Comparison of ENCODE assay signal across 3 cellular contexts in the genomic region with DNA sequence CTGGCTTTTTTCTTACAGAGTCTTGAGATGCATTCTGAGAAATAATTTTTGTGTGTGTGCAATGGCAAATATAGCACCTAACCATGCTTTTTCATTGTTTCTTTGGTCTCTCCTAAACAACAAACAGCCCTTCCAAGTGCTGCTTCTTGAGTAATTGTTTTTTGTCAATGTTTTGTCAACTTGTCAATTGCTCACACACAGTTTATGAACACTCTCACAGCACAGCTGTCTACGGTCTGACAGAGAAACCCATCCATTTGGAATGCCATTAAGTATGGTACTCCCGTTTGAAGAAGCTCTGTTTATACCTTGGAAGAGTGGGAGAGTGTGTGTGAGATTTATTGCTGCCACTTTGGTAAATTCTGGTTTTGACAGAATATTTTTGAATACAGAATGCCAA.
"Had no signal": no experiment of that assay in that cellular context is flagged by ENCODE, and none has a peak within 500 bp of the region (broad histone marks: within the 10 kb centered on the region; RNA-seq: fewer than 3 reads in every experiment).

No MANE protein-coding gene starts in this region.

- ATAC-seq: GM12878 had no signal

- DNase-seq: GDM1, GF-D8 had no signal

- H3K4me3 ChIP-seq: GM12878 had no signal
